In genomic region chr20:33456916-33457642, GRCh38 we compare ENCODE assay signal across 8 cellular contexts. TPM values are rescaled to one million over a fixed set of nuclear protein-coding genes. Genes with fewer than 3 reads are reported as not detected.
A peak's percentile ranks its signal among the peaks of the same experiment; 100 is the strongest.
DNase-seq lines count a peak whose midpoint lies in the region; ATAC-seq and TF ChIP-seq lines count a peak whose summit lies in the region.
"Not testable (repeated sequence)": the region's sequence is repeated elsewhere in the genome, so short reads cannot be mapped to it uniquely, and the experiment has no call there.

No MANE protein-coding gene starts in this region.

- not testable (repeated sequence) for H3K4me3 ChIP-seq in Caco-2 (ENCODE audit: low read depth, low read length); foreskin fibroblast (ENCODE audit: low read depth in 1 of 2, low read length in 2 of 2)

- not testable (repeated sequence) for BruUV-seq in Caco-2 (replicated peaks; lab: Mats Ljungman, UMichigan)

- not testable (repeated sequence) for H3K27me3 Mint-ChIP-seq in Caco-2 (ENCODE audit: insufficient read depth, unreplicated experiment); HFFc6 (ENCODE audit: insufficient read depth); T-helper 2 cell treated with Interferon-gamma antibody and Interleukin-4, amounts not matched to agents 5 μg/mL and 100 μg/mL, for 36 hours (ENCODE audit: low read depth); activated naive CD4-positive, alpha-beta T cell treated with anti-CD3 and anti-CD28 coated beads, Interleukin-2, amount 10 ng/mL, durations not matched to agents 7 days and 5 days; natural killer cell treated with Interleukin-12 subunit alpha and Interleukin-12 subunit beta and Interleukin-15 and Interleukin-18, amount 100 ng/mL, for 72 hours

- not testable (repeated sequence) for H3K36me3 ChIP-seq in Caco-2 (ENCODE audit: control insufficient read depth, insufficient read depth, low read length)

- POLR2A ChIA-PET in Caco-2 (lab: Charles Lee) = interaction anchor here (0.9 kb wide), 1 partner anchor 33 kb away, joined by 6 read pairs; the partner anchor contains the start of gene CBFA2T2

- not testable (repeated sequence) for H3K9me3 ChIP-seq in Caco-2

- H3K4me3 Mint-ChIP-seq in Caco-2 (ENCODE audit: unreplicated experiment); HFFc6; T-helper 2 cell treated with Interferon-gamma antibody and Interleukin-4, amounts not matched to agents 5 μg/mL and 100 μg/mL, for 36 hours; activated naive CD4-positive, alpha-beta T cell treated with anti-CD3 and anti-CD28 coated beads, Interleukin-2, amount 10 ng/mL, durations not matched to agents 7 days and 5 days; natural killer cell treated with Interleukin-12 subunit alpha and Interleukin-12 subunit beta and Interleukin-15 and Interleukin-18, amount 100 ng/mL, for 72 hours: not testable (repeated sequence)

- CTCF ChIA-PET in Caco-2 (lab: Charles Lee) = interaction anchor here (0.5 to 1.8 kb wide), 25 partner anchors 10 to 211 kb away, joined by 3 to 72 read pairs (median 3); partner anchors contain the start of genes ACTL10, CBFA2T2 and SNTA1
- CTCF ChIA-PET in activated naive CD4-positive, alpha-beta T cell treated with anti-CD3 and anti-CD28 coated beads, Interleukin-2, amount 10 ng/mL, durations not matched to agents 7 days and 5 days (lab: Charles Lee) = interaction anchor here (0.6 to 1.8 kb wide), 10 partner anchors 10 to 214 kb away, joined by 3 to 12 read pairs (median 4); no protein-coding TSS in a partner anchor

- not testable (repeated sequence) for H3K27me3 ChIP-seq in Caco-2 (replicated peaks; ENCODE audit: control insufficient read depth, insufficient read depth, low read length)

- intact Hi-C loops in Caco-2 (cut with micrococcal nuclease; ENCODE audit: unreplicated experiment) = loop anchor here (1.0 kb wide), 4 partner anchors 56 to 209 kb away; partner anchors contain the start of gene ACTL10

- not testable (repeated sequence) for H3K4me1 ChIP-seq in Caco-2

- H3K27ac Mint-ChIP-seq in Caco-2 (ENCODE audit: unreplicated experiment); HFFc6; T-helper 2 cell treated with Interferon-gamma antibody and Interleukin-4, amounts not matched to agents 5 μg/mL and 100 μg/mL, for 36 hours; activated naive CD4-positive, alpha-beta T cell treated with anti-CD3 and anti-CD28 coated beads, Interleukin-2, amount 10 ng/mL, durations not matched to agents 7 days and 5 days; natural killer cell treated with Interleukin-12 subunit alpha and Interleukin-12 subunit beta and Interleukin-15 and Interleukin-18, amount 100 ng/mL, for 72 hours: not testable (repeated sequence)

- H3K9me3 Mint-ChIP-seq in Caco-2 (ENCODE audit: unreplicated experiment); HFFc6; T-helper 2 cell treated with Interferon-gamma antibody and Interleukin-4, amounts not matched to agents 5 μg/mL and 100 μg/mL, for 36 hours; activated naive CD4-positive, alpha-beta T cell treated with anti-CD3 and anti-CD28 coated beads, Interleukin-2, amount 10 ng/mL, durations not matched to agents 7 days and 5 days; natural killer cell treated with Interleukin-12 subunit alpha and Interleukin-12 subunit beta and Interleukin-15 and Interleukin-18, amount 100 ng/mL, for 72 hours: not testable (repeated sequence)

- TF ChIP-seq CTCF in Caco-2 (IDR thresholded peaks at IDR 0.05; ENCODE audit: insufficient read depth in 1 of 2, low read depth in 1 of 2, low read length in 1 of 2, severe bottlenecking in 1 of 2, unreplicated experiment in 1 of 2) (peak; percentile 100), HFFc6 (IDR thresholded peaks at IDR 0.05) (peak; percentile 95), foreskin fibroblast (IDR thresholded peaks at IDR 0.05; ENCODE audit: low read depth, low read length) (peak; percentile 90)

- peak; percentile 93 to 97 for DNase-seq in Caco-2
- DNase-seq in HFFc6 = peak; percentile 46
- DNase-seq in NCI-H2171 (lab: John Stamatoyannopoulos, UW) = peak; percentile 72
- peak; percentile 69 for DNase-seq in T-helper 2 cell treated with Interferon-gamma antibody and Interleukin-4, amounts not matched to agents 5 μg/mL and 100 μg/mL, for 36 hours (ENCODE audit: low spot score)
- DNase-seq in activated naive CD4-positive, alpha-beta T cell treated with anti-CD3 and anti-CD28 coated beads, Interleukin-2, amount 10 ng/mL, durations not matched to agents 7 days and 5 days = peak; percentile 86
- peak; percentile 50 to 87 for DNase-seq in foreskin fibroblast
- peak; percentile 82 for DNase-seq in natural killer cell treated with Interleukin-12 subunit alpha and Interleukin-12 subunit beta and Interleukin-15 and Interleukin-18, amount 100 ng/mL, for 72 hours (ENCODE audit: low spot score)
- peak; percentile 67 for DNase-seq in stimulated activated CD8-positive, alpha-beta memory T cell treated with anti-CD3 and anti-CD28 coated beads, Interleukin-4, amount 100 ng/mL, for 24 hours (ENCODE audit: low read depth)

- not testable (repeated sequence) for H3K36me3 Mint-ChIP-seq in Caco-2 (ENCODE audit: insufficient read depth, unreplicated experiment); HFFc6 (ENCODE audit: low read depth); T-helper 2 cell treated with Interferon-gamma antibody and Interleukin-4, amounts not matched to agents 5 μg/mL and 100 μg/mL, for 36 hours (ENCODE audit: low read depth); activated naive CD4-positive, alpha-beta T cell treated with anti-CD3 and anti-CD28 coated beads, Interleukin-2, amount 10 ng/mL, durations not matched to agents 7 days and 5 days; natural killer cell treated with Interleukin-12 subunit alpha and Interleukin-12 subunit beta and Interleukin-15 and Interleukin-18, amount 100 ng/mL, for 72 hours

- ATAC-seq in natural killer cell treated with Interleukin-12 subunit alpha and Interleukin-12 subunit beta and Interleukin-15 and Interleukin-18, amount 100 ng/mL, for 72 hours = peak; percentile 84 to 87

- H3K4me1 Mint-ChIP-seq in Caco-2 (ENCODE audit: low read depth, unreplicated experiment); HFFc6 (ENCODE audit: low read depth); T-helper 2 cell treated with Interferon-gamma antibody and Interleukin-4, amounts not matched to agents 5 μg/mL and 100 μg/mL, for 36 hours (ENCODE audit: low read depth); activated naive CD4-positive, alpha-beta T cell treated with anti-CD3 and anti-CD28 coated beads, Interleukin-2, amount 10 ng/mL, durations not matched to agents 7 days and 5 days; natural killer cell treated with Interleukin-12 subunit alpha and Interleukin-12 subunit beta and Interleukin-15 and Interleukin-18, amount 100 ng/mL, for 72 hours (ENCODE audit: low read depth in 2 of 2): not testable (repeated sequence)

RNA-seq across cellular contexts. Expression of gene SNTA1, which starts 13.5 kb away (rescaled TPM):
- 13.6 and 15.4 TPM in 2 replicates for total RNA-seq in Caco-2 (2022)
- 10 to 100 TPM; 13.9 to 22.2 (median 20.9) TPM for total RNA-seq in HFFc6 (2021; fragmentation: NEBNext Ultra II Directional; extraction: Animal tissue kit (Norgen Biotek cat#: 25700))
- 1 to 10 TPM; 1.1 to 1.5 TPM for total RNA-seq in natural killer cell treated with Interleukin-12 subunit alpha and Interleukin-12 subunit beta and Interleukin-15 and Interleukin-18, amount 100 ng/mL, for 72 hours

RNA-seq across cellular contexts. Expression of gene CBFA2T2, which starts 32.8 kb away (rescaled TPM):
- total RNA-seq in Caco-2 (2022) = 30.6 and 33.3 TPM in 2 replicates
- total RNA-seq in HFFc6 (2021; fragmentation: NEBNext Ultra II Directional; extraction: Animal tissue kit (Norgen Biotek cat#: 25700)) = 1 to 10 TPM; 7.0 to 9.1 (median 8.0) TPM
- 10 to 100 TPM; 11.6 to 12.2 TPM for total RNA-seq in natural killer cell treated with Interleukin-12 subunit alpha and Interleukin-12 subunit beta and Interleukin-15 and Interleukin-18, amount 100 ng/mL, for 72 hours

RNA-seq across cellular contexts. Expression of gene CDK5RAP1, which starts 55.8 kb away (rescaled TPM):
- 116 and 120 TPM in 2 replicates for total RNA-seq in Caco-2 (2022)
- total RNA-seq in HFFc6 (2021; fragmentation: NEBNext Ultra II Directional; extraction: Animal tissue kit (Norgen Biotek cat#: 25700)) = 10 to 100 TPM; 22.8 to 28.4 (median 25.0) TPM
- total RNA-seq in natural killer cell treated with Interleukin-12 subunit alpha and Interleukin-12 subunit beta and Interleukin-15 and Interleukin-18, amount 100 ng/mL, for 72 hours = 10 to 100 TPM; 37.1 to 59.6 TPM
